ENCODE assay signal across 25 cellular contexts in the genomic region with DNA sequence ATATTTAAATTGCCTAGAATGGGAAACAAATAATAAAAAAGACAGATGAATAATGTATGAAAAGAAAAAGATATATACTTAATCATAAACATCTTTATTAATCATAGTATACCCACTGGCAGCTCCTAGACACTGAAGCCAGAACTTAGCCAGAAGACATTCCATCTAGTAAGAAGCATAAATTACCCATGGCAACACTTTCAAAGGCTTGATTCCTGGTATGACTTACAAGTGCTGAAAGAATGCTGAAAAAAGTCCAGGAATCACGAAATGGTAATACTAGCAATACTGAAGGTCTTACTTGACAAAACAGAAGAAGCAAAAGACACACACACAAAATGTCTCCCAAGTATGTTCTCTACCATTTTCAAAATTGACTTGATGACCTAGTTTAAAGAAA. TPM values are rescaled to one million over a fixed set of nuclear protein-coding genes. Genes with fewer than 3 reads are reported as not detected.
DNase-seq lines count a peak whose midpoint lies in the region; ATAC-seq and TF ChIP-seq lines count a peak whose summit lies in the region.
"Had no signal": no experiment of that assay in that cellular context is flagged by ENCODE, and none has a peak within 500 bp of the region (broad histone marks: within the 10 kb centered on the region; RNA-seq: fewer than 3 reads in every experiment).

No MANE protein-coding gene starts in this region.

- no peaks in the 10 kb centered on the region for H3K27me3 ChIP-seq in fibroblast of lung (ENCODE audit: control insufficient read depth, insufficient read depth, low read length)
- H3K27me3 ChIP-seq: esophagus squamous epithelium, right lobe of liver, vagina had no signal

- no peak overlapping the region for H3K9ac ChIP-seq in fibroblast of lung (ENCODE audit: insufficient read depth, low read length)

- H3K9me3 ChIP-seq in fibroblast of lung (ENCODE audit: control insufficient read depth, insufficient read depth, low read depth, low read length), result no peaks in the 10 kb centered on the region
- H3K9me3 ChIP-seq: esophagus squamous epithelium, right lobe of liver, vagina had no signal

- no peak overlapping the region for H2AFZ ChIP-seq in fibroblast of lung (ENCODE audit: low read length)

- H3K4me1 ChIP-seq in fibroblast of lung (ENCODE audit: control insufficient read depth, extremely low read depth, insufficient read depth, low read length), result no peaks in the 10 kb centered on the region
- H3K4me1 ChIP-seq: esophagus squamous epithelium, right lobe of liver, vagina had no signal

- DNase-seq in AG20443 (ENCODE audit: low spot score), result peak; percentile 17
- DNase-seq in fibroblast of lung (ENCODE audit: low read depth in 2 of 2), result peak; percentile 60 to 96
- peak; percentile 10 for DNase-seq in renal cortical epithelial cell (ENCODE audit: low read depth)
- no peak for DNase-seq in DMS53 (lab: John Stamatoyannopoulos, UW)
- DNase-seq in stimulated activated CD4-positive, alpha-beta T cell treated with anti-CD3 and anti-CD28 coated beads, Interleukin-12 subunit alpha, Interleukin-12 subunit beta, amount 100 ng/mL, for 4 hours, result no peak
- DNase-seq in retina, result no peak
- DNase-seq in NCI-H2171 (lab: John Stamatoyannopoulos, UW), result no peak
- DNase-seq: ACHN; activated CD4-positive, alpha-beta memory T cell treated with anti-CD3 and anti-CD28 coated beads, Interleukin-2, amount 10 ng/mL, durations not matched to agents 7 days and 5 days; activated CD4-positive, CD25-positive, alpha-beta regulatory T cell; activated T-cell treated with anti-CD3 and anti-CD28 coated beads, Interleukin-2, amount 50 U/mL, for 1 hour; DND-41; effector memory CD8-positive, alpha-beta T cell; esophagus squamous epithelium; hypothalamus; kidney; NCI-H1092 treated with DMSO at 0.1 percent for 48 hours; NCI-H526; occipital lobe; right lobe of liver; RPMI8226 had no signal

- no peaks in the 10 kb centered on the region for H3K79me2 ChIP-seq in fibroblast of lung (ENCODE audit: control insufficient read depth, insufficient read depth, low read length)

- no peak overlapping the region for H3K4me2 ChIP-seq in fibroblast of lung (ENCODE audit: extremely low read depth, insufficient read depth, low read length)

- no peak overlapping the region for H3K27ac ChIP-seq in fibroblast of lung (ENCODE audit: insufficient read depth, low read length)
- H3K27ac ChIP-seq: esophagus squamous epithelium, right lobe of liver, SK-N-MC, vagina had no signal

- ATAC-seq in SK-N-SH treated with all-trans-retinoic acid at 6 μM for 48 hours, result peak; percentile 88
- ATAC-seq: effector memory CD8-positive, alpha-beta T cell; right lobe of liver; stimulated activated effector memory CD8-positive, alpha-beta T cell treated with anti-CD3 and anti-CD28 coated beads, Interleukin-12 subunit alpha, Interleukin-12 subunit beta, amount 100 ng/mL, for 72 hours had no signal

- no peaks in the 10 kb centered on the region for H4K20me1 ChIP-seq in fibroblast of lung (ENCODE audit: control insufficient read depth, extremely low read depth, insufficient read depth, low read length)

- no peak overlapping the region for H3K4me3 ChIP-seq in fibroblast of lung (replicated peaks in 1 of 4; ENCODE audit: control extremely low read depth in 1 of 4, insufficient read depth in 1 of 4, low read depth in 3 of 4, low read length in 4 of 4)
- H3K4me3 ChIP-seq: esophagus squamous epithelium, right lobe of liver, SK-N-MC, vagina had no signal

- no peaks in the 10 kb centered on the region for H3K36me3 ChIP-seq in fibroblast of lung (ENCODE audit: control insufficient read depth, insufficient read depth, low read length)
- H3K36me3 ChIP-seq: right lobe of liver, vagina had no signal

- no peak for TF ChIP-seq CTCF in fibroblast of lung (conservative IDR thresholded peaks at IDR 0.05 in 1 of 2, IDR thresholded peaks at IDR 0.05 in 1 of 2; ENCODE audit: low read depth in 1 of 2, low read length in 2 of 2)

TF ChIP-seq in SK-N-SH treated with all-trans-retinoic acid at 6 μM for 48 hours, 23 proteins besides CTCF, POLR2A, EP300 and RAD21:
- TF ChIP-seq ISL1 (CRISPR knock-in tag; IDR thresholded peaks at IDR 0.05) (peak; percentile 63), TOX (CRISPR knock-in tag; IDR thresholded peaks at IDR 0.05; ENCODE audit: borderline replicate concordance) (no peak)

RNA-seq across cellular contexts. Expression of a gene that starts 38.0 kb away (rescaled TPM):
- total RNA-seq in fibroblast of lung, result 3.6 and 4.6 TPM in 2 replicates
- polyA plus RNA-seq in fibroblast of lung, result 4.0 and 6.9 TPM in 2 replicates
- polyA plus RNA-seq in fibroblast of lung (2012), result 2.5 and 4.0 TPM in 2 replicates
- polyA minus RNA-seq in fibroblast of lung (ENCODE audit: low replicate concordance), result 0.43 TPM in 1 of 2 replicates, not detected in the other
- total RNA-seq in renal cortical epithelial cell, result 5.6 and 9.0 TPM in 2 replicates

RNA-seq across cellular contexts. Expression of a gene that starts 38.1 kb away (rescaled TPM):
- 69.2 and 71.9 TPM in 2 replicates for total RNA-seq in fibroblast of lung
- 74.0 and 107 TPM in 2 replicates for polyA plus RNA-seq in fibroblast of lung
- 66.3 and 83.0 TPM in 2 replicates for polyA plus RNA-seq in fibroblast of lung (2012)
- 33.9 and 54.3 TPM in 2 replicates for polyA minus RNA-seq in fibroblast of lung (ENCODE audit: low replicate concordance)
- total RNA-seq in renal cortical epithelial cell, result 86.9 and 173 TPM in 2 replicates

Comparison
In these comparisons a context has a peak if more than half of its experiments do, and no peak if none do; other contexts are left out.
1. DNase-seq: peak in AG20443 (single experiment), fibroblast of lung (2 of 2) and renal cortical epithelial cell (single experiment); none in DMS53 (single experiment), stimulated activated CD4-positive, alpha-beta T cell treated with anti-CD3 and anti-CD28 coated beads, Interleukin-12 subunit alpha, Interleukin-12 subunit beta, amount 100 ng/mL, for 4 hours (single experiment), retina (single experiment) and NCI-H2171 (single experiment).